23 cellular contexts compared by ENCODE assay signal in the genomic region with DNA sequence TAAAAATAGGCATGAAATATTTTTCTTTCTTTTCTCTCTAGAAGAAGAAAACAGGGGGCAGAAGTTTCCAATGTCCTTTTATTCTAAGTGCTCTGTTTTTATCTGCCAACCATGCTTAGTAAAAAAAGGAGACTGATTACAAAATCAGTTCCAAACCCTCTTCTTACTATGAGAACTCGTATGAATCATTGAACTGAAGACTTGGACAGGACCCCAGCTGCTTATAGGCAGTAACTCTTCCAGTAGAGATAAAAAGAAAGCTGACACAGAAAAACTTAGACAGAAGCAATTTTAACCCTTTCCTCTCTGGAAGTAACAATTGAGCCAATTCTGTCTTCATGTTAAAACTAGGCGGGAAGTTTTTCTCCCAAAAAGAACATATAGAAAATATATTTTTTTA. TPM values are rescaled to one million over a fixed set of nuclear protein-coding genes. Genes with fewer than 3 reads are reported as not detected.
DNase-seq lines count a peak whose midpoint lies in the region; ATAC-seq and TF ChIP-seq lines count a peak whose summit lies in the region.
"Had no signal": no experiment of that assay in that cellular context is flagged by ENCODE, and none has a peak within 500 bp of the region (broad histone marks: within the 10 kb centered on the region; RNA-seq: fewer than 3 reads in every experiment).

No MANE protein-coding gene starts in this region.

- H3K36me3 Mint-ChIP-seq in endodermal cell (ENCODE audit: low read depth), result no peaks in the 10 kb centered on the region
- no peaks in the 10 kb centered on the region for H3K36me3 Mint-ChIP-seq in endothelial cell (ENCODE audit: low read depth, unreplicated experiment)
- no peaks in the 10 kb centered on the region for H3K36me3 Mint-ChIP-seq in naive thymus-derived CD4-positive, alpha-beta T cell

- H3K4me3 Mint-ChIP-seq in endodermal cell, result no peak overlapping the region
- no peak overlapping the region for H3K4me3 Mint-ChIP-seq in endothelial cell (ENCODE audit: unreplicated experiment)
- no peak overlapping the region for H3K4me3 Mint-ChIP-seq in naive thymus-derived CD4-positive, alpha-beta T cell

- POLR2A ChIA-PET in naive thymus-derived CD4-positive, alpha-beta T cell (lab: Charles Lee), result no interaction called here

- no peak overlapping the region for H2BK5ac ChIP-seq in mesenchymal stem cell (ENCODE audit: low read depth, low read length, poor library complexity, severe bottlenecking)

- no peaks in the 10 kb centered on the region for H3K36me3 ChIP-seq in endodermal cell (ENCODE audit: control insufficient read depth, insufficient read depth, low read length)
- no peaks in the 10 kb centered on the region for H3K36me3 ChIP-seq in mesenchymal stem cell (ENCODE audit: control insufficient read depth in 1 of 2, insufficient read depth in 2 of 2, low read depth in 1 of 2, low read length in 2 of 2)
- H3K36me3 ChIP-seq in naive thymus-derived CD4-positive, alpha-beta T cell (ENCODE audit: control insufficient read depth in 2 of 3, insufficient read depth in 3 of 3, low read length in 3 of 3), result no peaks in the 10 kb centered on the region
- H3K36me3 ChIP-seq: sigmoid colon, vagina had no signal

- no peak overlapping the region for H3K4ac ChIP-seq in mesenchymal stem cell (ENCODE audit: low read depth in 1 of 2, low read length in 2 of 2)

- TF ChIP-seq CTCF in endodermal cell (conservative IDR thresholded peaks at IDR 0.05) (no peak), endothelial cell (IDR thresholded peaks at IDR 0.05; ENCODE audit: unreplicated experiment) (no peak)

- H3K4me1 Mint-ChIP-seq in endodermal cell (no peaks in the 10 kb centered on the region), endothelial cell (ENCODE audit: unreplicated experiment) (no peaks in the 10 kb centered on the region)
- H3K4me1 Mint-ChIP-seq in naive thymus-derived CD4-positive, alpha-beta T cell, result no peaks in the 10 kb centered on the region

- H4K8ac ChIP-seq in mesenchymal stem cell (ENCODE audit: low read length), result no peak overlapping the region

- H3K27ac Mint-ChIP-seq in endodermal cell, result no peak overlapping the region
- H3K27ac Mint-ChIP-seq in endothelial cell (ENCODE audit: unreplicated experiment), result no peak overlapping the region
- no peak overlapping the region for H3K27ac Mint-ChIP-seq in naive thymus-derived CD4-positive, alpha-beta T cell

- no peaks in the 10 kb centered on the region for H3K27me3 Mint-ChIP-seq in endodermal cell (ENCODE audit: insufficient read depth)
- no peaks in the 10 kb centered on the region for H3K27me3 Mint-ChIP-seq in endothelial cell (ENCODE audit: unreplicated experiment)
- H3K27me3 Mint-ChIP-seq in naive thymus-derived CD4-positive, alpha-beta T cell, result peaks cover 0 to 23% (median 5%) of the 10 kb centered on the region in 5 donors

- H3K4me3 ChIP-seq in endodermal cell (ENCODE audit: low read length) (no peak overlapping the region), mesenchymal stem cell (ENCODE audit: insufficient read depth in 1 of 2, low read depth in 1 of 2, low read length in 2 of 2) (no peak overlapping the region)
- H3K4me3 ChIP-seq in naive thymus-derived CD4-positive, alpha-beta T cell (ENCODE audit: low read length), result no peak overlapping the region
- H3K4me3 ChIP-seq: GM12878, sigmoid colon, vagina had no signal

- CTCF ChIA-PET in naive thymus-derived CD4-positive, alpha-beta T cell (lab: Charles Lee), result no interaction called here

- H3K27ac ChIP-seq in endodermal cell (ENCODE audit: low read depth, low read length) (peak overlapping the region; percentile 21), mesenchymal stem cell (ENCODE audit: low read length, poor library complexity, severe bottlenecking) (no peak overlapping the region)
- H3K27ac ChIP-seq in naive thymus-derived CD4-positive, alpha-beta T cell (ENCODE audit: low read depth, low read length), result no peak overlapping the region
- H3K27ac ChIP-seq: sigmoid colon, vagina had no signal

- no peak overlapping the region for H4K91ac ChIP-seq in mesenchymal stem cell (ENCODE audit: low read length)

- DNase-seq in ELR (ENCODE audit: low read depth) (peak; percentile 10), OCI-M1 (lab: John Stamatoyannopoulos, UW) (peak; percentile 57), endodermal cell (no peak), mesenchymal stem cell (peak; percentile 77), endothelial cell (ENCODE audit: low spot score) (no peak), cerebellar cortex (ENCODE audit: low spot score) (no peak), nucleus accumbens (lab: John Stamatoyannopoulos, UW) (no peak)
- no peak for DNase-seq in naive thymus-derived CD4-positive, alpha-beta T cell
- DNase-seq: activated CD4-positive, alpha-beta T cell treated with anti-CD3 and anti-CD28 coated beads for 1 hour; activated CD8-positive, alpha-beta memory T cell treated with anti-CD3 and anti-CD28 coated beads, Interleukin-2, amount 50 U/mL, for 48 hours; aorta; Calu3; NCI-H1092; NCI-H774; PC-3; sigmoid colon; stimulated activated CD4-positive, alpha-beta T cell treated with anti-CD3 and anti-CD28 coated beads, Interleukin-2, amount 100 ng/mL, for 48 hours had no signal

- no peak overlapping the region for H2AK5ac ChIP-seq in mesenchymal stem cell (ENCODE audit: low read length, severe bottlenecking)

- no peaks in the 10 kb centered on the region for H3K9me3 Mint-ChIP-seq in endodermal cell
- no peaks in the 10 kb centered on the region for H3K9me3 Mint-ChIP-seq in endothelial cell (ENCODE audit: unreplicated experiment)
- H3K9me3 Mint-ChIP-seq in naive thymus-derived CD4-positive, alpha-beta T cell, result peaks cover 0 to 6% (median 0%) of the 10 kb centered on the region in 11 donors

- no peak overlapping the region for H3K4me2 ChIP-seq in mesenchymal stem cell (ENCODE audit: low read length, poor library complexity, severe bottlenecking)

- ATAC-seq in naive thymus-derived CD4-positive, alpha-beta T cell, result no peak
- ATAC-seq: esophagus mucosa, GM12878, PC-3 had no signal

- H3K27me3 ChIP-seq in endodermal cell (ENCODE audit: control insufficient read depth, insufficient read depth, low read length, poor library complexity, severe bottlenecking) (no peaks in the 10 kb centered on the region), mesenchymal stem cell (ENCODE audit: control insufficient read depth in 1 of 2, insufficient read depth in 1 of 2, low read length in 2 of 2) (no peaks in the 10 kb centered on the region)
- no peaks in the 10 kb centered on the region for H3K27me3 ChIP-seq in naive thymus-derived CD4-positive, alpha-beta T cell (ENCODE audit: control insufficient read depth in 2 of 2, insufficient read depth in 2 of 2, low read length in 2 of 2)
- H3K27me3 ChIP-seq: sigmoid colon, vagina had no signal

- no peak overlapping the region for H3K18ac ChIP-seq in mesenchymal stem cell (ENCODE audit: low read depth in 1 of 2, low read length in 2 of 2)

- H3K14ac ChIP-seq in mesenchymal stem cell (ENCODE audit: low read length in 2 of 2), result no peak overlapping the region

- no peak overlapping the region for H2BK15ac ChIP-seq in mesenchymal stem cell (ENCODE audit: low read depth, poor library complexity, severe bottlenecking)

- H2AFZ ChIP-seq in mesenchymal stem cell (ENCODE audit: low read depth, low read length), result no peak overlapping the region

- 40 to 88% methylated on average over 1 to 2 of the region's 2 CpGs for WGBS in endodermal cell (ENCODE audit: insufficient coverage in 1 of 2, insufficient read length in 1 of 2), 2 experiments
- WGBS in mesenchymal stem cell, result 0% methylated on average over 1 of the region's 2 CpGs

- H3K79me1 ChIP-seq in mesenchymal stem cell (replicated peaks; ENCODE audit: low read length, poor library complexity, severe bottlenecking), result no peaks in the 10 kb centered on the region

- H3K4me1 ChIP-seq in endodermal cell (ENCODE audit: control insufficient read depth, insufficient read depth, low read length) (peaks cover 3% of the 10 kb centered on the region), mesenchymal stem cell (ENCODE audit: control insufficient read depth, insufficient read depth, low read depth, low read length) (no peaks in the 10 kb centered on the region)
- H3K4me1 ChIP-seq in naive thymus-derived CD4-positive, alpha-beta T cell (ENCODE audit: control insufficient read depth in 2 of 2, insufficient read depth in 2 of 2, low read length in 2 of 2), result no peaks in the 10 kb centered on the region
- H3K4me1 ChIP-seq: vagina had no signal

- no peaks in the 10 kb centered on the region for H3K9me3 ChIP-seq in endodermal cell (ENCODE audit: control insufficient read depth, low read length)
- no peaks in the 10 kb centered on the region for H3K9me3 ChIP-seq in mesenchymal stem cell (ENCODE audit: control insufficient read depth, low read length)
- no peaks in the 10 kb centered on the region for H3K9me3 ChIP-seq in naive thymus-derived CD4-positive, alpha-beta T cell (ENCODE audit: control insufficient read depth in 2 of 3, low read length in 3 of 3)
- H3K9me3 ChIP-seq: sigmoid colon, vagina had no signal

- no peak overlapping the region for H3K23ac ChIP-seq in mesenchymal stem cell (ENCODE audit: low read length in 2 of 2)

- H3K9ac ChIP-seq in endodermal cell (ENCODE audit: extremely low read depth, low read length, poor library complexity, severe bottlenecking) (no peak overlapping the region), mesenchymal stem cell (ENCODE audit: low read length) (no peak overlapping the region)

- H2BK120ac ChIP-seq in mesenchymal stem cell (ENCODE audit: low read depth, low read length), result no peak overlapping the region

- no peak overlapping the region for H2BK12ac ChIP-seq in mesenchymal stem cell (ENCODE audit: low read length in 2 of 2)

- intact Hi-C loops in naive thymus-derived CD4-positive, alpha-beta T cell (cut with micrococcal nuclease), result no loop called here

RNA-seq across cellular contexts. Expression of a gene that starts 24.5 kb away (rescaled TPM):
- total RNA-seq in endodermal cell (10 to 100 TPM; 20.4 to 28.4 TPM), endothelial cell (ENCODE audit: unreplicated experiment) (4.6 TPM)
- polyA plus RNA-seq in endodermal cell (2013, experiment 1 of 2), result 10.4 TPM
- 11.5 TPM for polyA plus RNA-seq in endodermal cell (2013, experiment 2 of 2)
- polyA plus RNA-seq in mesenchymal stem cell (2013, experiment 1 of 2), result under 0.01 TPM
- not detected for polyA plus RNA-seq in mesenchymal stem cell (2013, experiment 2 of 2)
- total RNA-seq in naive thymus-derived CD4-positive, alpha-beta T cell, result under 1 TPM in 1 of 5 experiments, not detected in 4; 0.12 TPM
- not detected for polyA plus RNA-seq in naive thymus-derived CD4-positive, alpha-beta T cell
- total RNA-seq: dermis microvascular lymphatic vessel endothelial cell, G401, osteoblast had no signal
- polyA plus RNA-seq: aorta had no signal

Comparison
In these comparisons a context has a peak if more than half of its experiments do, and no peak if none do; other contexts are left out.
1. DNase-seq: peak in ELR (single experiment), OCI-M1 (single experiment) and mesenchymal stem cell (single experiment); none in endodermal cell (single experiment), endothelial cell (single experiment), naive thymus-derived CD4-positive, alpha-beta T cell (0 of 9), cerebellar cortex (single experiment) and nucleus accumbens (0 of 56).